Comparison of ENCODE assay signal across 8 cellular contexts in the genomic region with DNA sequence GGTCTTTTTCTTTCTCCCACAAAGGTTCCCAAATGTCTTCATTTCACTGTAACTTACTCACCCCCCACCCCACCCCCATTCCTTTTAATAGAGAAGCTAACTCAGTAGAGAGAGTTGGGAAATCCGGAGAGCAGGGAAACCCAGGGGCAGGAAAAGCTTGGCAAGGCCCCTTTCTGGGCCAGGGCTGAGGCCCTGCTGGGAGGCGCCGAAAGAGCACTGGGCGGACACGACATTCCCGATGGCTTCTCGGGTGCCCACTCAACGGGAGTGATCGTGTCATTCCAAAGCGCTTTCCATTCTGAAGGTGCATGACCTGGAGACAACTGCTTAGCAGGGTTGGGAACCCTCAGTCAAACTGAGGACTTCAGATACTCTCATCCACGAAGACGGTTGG. TPM values are rescaled to one million over a fixed set of nuclear protein-coding genes. Genes with fewer than 3 reads are reported as not detected.
DNase-seq lines count a peak whose midpoint lies in the region; ATAC-seq and TF ChIP-seq lines count a peak whose summit lies in the region.

No MANE protein-coding gene starts in this region.

- POLR2A ChIA-PET in activated B cell treated with CpG ODN at 0.5 μM for 24 hours (lab: Charles Lee): interaction anchor here (0.6 to 14.9 kb wide), 13 partner anchors 9 to 1549 kb away, joined by 3 to 372 read pairs (median 20); a partner anchor contains a TSS

- H3K4me3 ChIP-seq in iPS-18a (ENCODE audit: low read length) (peak overlapping the region; percentile 67), thymus (ENCODE audit: low read length) (peak overlapping the region; percentile 86)

- peaks cover 47% of the 10 kb centered on the region for H3K4me1 Mint-ChIP-seq in activated T-cell treated with anti-CD3 and anti-CD28 coated beads, Interleukin-2, amount 50 U/mL, for 24 hours (ENCODE audit: low read depth)
- peaks cover 48% of the 10 kb centered on the region for H3K4me1 Mint-ChIP-seq in activated B cell treated with CpG ODN at 0.5 μM for 24 hours

- no peak for TF ChIP-seq CTCF in activated B cell treated with CpG ODN at 0.5 μM for 24 hours (IDR thresholded peaks at IDR 0.05)

- H3K4me1 ChIP-seq in iPS-18a (ENCODE audit: control insufficient read depth, low read depth, low read length) (peaks cover 6% of the 10 kb centered on the region), thymus (ENCODE audit: control insufficient read depth, insufficient read depth, low read length) (peaks cover 11% of the 10 kb centered on the region)

- peak overlapping the region; percentile 96 for H3K27ac Mint-ChIP-seq in activated T-cell treated with anti-CD3 and anti-CD28 coated beads, Interleukin-2, amount 50 U/mL, for 24 hours
- peak overlapping the region; percentile 97 for H3K27ac Mint-ChIP-seq in activated B cell treated with CpG ODN at 0.5 μM for 24 hours

- H3K27me3 Mint-ChIP-seq in activated T-cell treated with anti-CD3 and anti-CD28 coated beads, Interleukin-2, amount 50 U/mL, for 24 hours: no peaks in the 10 kb centered on the region
- no peaks in the 10 kb centered on the region for H3K27me3 Mint-ChIP-seq in activated B cell treated with CpG ODN at 0.5 μM for 24 hours

- no peaks in the 10 kb centered on the region for H3K9me3 ChIP-seq in iPS-18a (ENCODE audit: control insufficient read depth, low read depth, low read length)
- no peaks in the 10 kb centered on the region for H3K9me3 ChIP-seq in thymus (ENCODE audit: control insufficient read depth)

- no peak for DNase-seq in activated T-cell treated with anti-CD3 and anti-CD28 coated beads, Interleukin-2, amount 50 U/mL, for 24 hours
- DNase-seq in activated T-cell treated with anti-CD3 and anti-CD28 coated beads for 4 hours (no peak), activated B cell treated with CpG ODN at 0.5 μM for 24 hours (no peak), hippocampal formation (lab: John Stamatoyannopoulos, UW) (no peak), NCI-H2227 (lab: John Stamatoyannopoulos, UW; ENCODE audit: unreplicated experiment) (no peak)
- no peak for DNase-seq in stimulated activated CD4-positive, alpha-beta T cell treated with anti-CD3 and anti-CD28 coated beads, Interleukin-4, amount 100 ng/mL, for 4 hours

- H3K9me3 Mint-ChIP-seq in activated T-cell treated with anti-CD3 and anti-CD28 coated beads, Interleukin-2, amount 50 U/mL, for 24 hours: no peaks in the 10 kb centered on the region
- H3K9me3 Mint-ChIP-seq in activated B cell treated with CpG ODN at 0.5 μM for 24 hours: no peaks in the 10 kb centered on the region

- H3K36me3 Mint-ChIP-seq in activated T-cell treated with anti-CD3 and anti-CD28 coated beads, Interleukin-2, amount 50 U/mL, for 24 hours (ENCODE audit: low read depth): peaks cover 74% of the 10 kb centered on the region
- peaks cover 43% of the 10 kb centered on the region for H3K36me3 Mint-ChIP-seq in activated B cell treated with CpG ODN at 0.5 μM for 24 hours (ENCODE audit: low read depth)

- H3K4me3 Mint-ChIP-seq in activated T-cell treated with anti-CD3 and anti-CD28 coated beads, Interleukin-2, amount 50 U/mL, for 24 hours: peak overlapping the region; percentile 90
- H3K4me3 Mint-ChIP-seq in activated B cell treated with CpG ODN at 0.5 μM for 24 hours: peak overlapping the region; percentile 94

- peak overlapping the region; percentile 89 for H3K9ac ChIP-seq in iPS-18a (ENCODE audit: low read length)

- ATAC-seq in activated B cell treated with CpG ODN at 0.5 μM for 24 hours (ENCODE audit: low read depth): no peak

- H3K27me3 ChIP-seq in iPS-18a (ENCODE audit: control insufficient read depth, insufficient read depth, low read length): no peaks in the 10 kb centered on the region
- no peaks in the 10 kb centered on the region for H3K27me3 ChIP-seq in thymus (ENCODE audit: control insufficient read depth, insufficient read depth)

- 52% methylated on average over 12 of the region's 12 CpGs for WGBS in thymus

- intact Hi-C loops in activated B cell treated with CpG ODN at 0.5 μM for 24 hours (cut with micrococcal nuclease): loop anchor here (2.0 to 10.0 kb wide), 6 partner anchors 101 to 1275 kb away; a partner anchor contains a TSS

- CTCF ChIA-PET in activated B cell treated with CpG ODN at 0.5 μM for 24 hours (lab: Charles Lee): interaction anchor here (1.2 to 3.6 kb wide), 4 partner anchors 10 to 76 kb away, joined by 4 to 30 read pairs (median 6); a partner anchor contains a TSS

- H3K36me3 ChIP-seq in iPS-18a (ENCODE audit: control insufficient read depth, low read depth, low read length) (peaks cover 31% of the 10 kb centered on the region), thymus (ENCODE audit: control insufficient read depth, insufficient read depth) (peaks cover 30% of the 10 kb centered on the region)

- H3K27ac ChIP-seq in iPS-18a (ENCODE audit: low read length) (no peak overlapping the region), thymus (ENCODE audit: low read depth) (peak overlapping the region; percentile 25)

RNA-seq across cellular contexts. Expression of a gene that starts 1.6 kb away (rescaled TPM):
- total RNA-seq in activated B cell treated with CpG ODN at 0.5 μM for 24 hours: 36.7 and 38.3 TPM in 2 replicates
- polyA plus RNA-seq in thymus: 35.0 TPM

RNA-seq across cellular contexts. Expression of a gene that starts 2.0 kb away (rescaled TPM):
- total RNA-seq in activated B cell treated with CpG ODN at 0.5 μM for 24 hours: 86.3 and 86.5 TPM in 2 replicates
- 65.0 TPM for polyA plus RNA-seq in thymus

RNA-seq across cellular contexts. Expression of a gene that starts 9.3 kb away (rescaled TPM):
- total RNA-seq in activated B cell treated with CpG ODN at 0.5 μM for 24 hours: 387 and 414 TPM in 2 replicates
- polyA plus RNA-seq in thymus: 85.7 TPM

RNA-seq across cellular contexts. Expression of a gene that starts 12.7 kb away (rescaled TPM):
- 205 and 250 TPM in 2 replicates for total RNA-seq in activated B cell treated with CpG ODN at 0.5 μM for 24 hours
- polyA plus RNA-seq in thymus: 209 TPM

RNA-seq across cellular contexts. Expression of a gene that starts 29.9 kb away (rescaled TPM):
- 26.0 and 34.4 TPM in 2 replicates for total RNA-seq in activated B cell treated with CpG ODN at 0.5 μM for 24 hours
- polyA plus RNA-seq in thymus: 27.1 TPM
